1 cellular context compared by ENCODE assay signal in the genomic region with DNA sequence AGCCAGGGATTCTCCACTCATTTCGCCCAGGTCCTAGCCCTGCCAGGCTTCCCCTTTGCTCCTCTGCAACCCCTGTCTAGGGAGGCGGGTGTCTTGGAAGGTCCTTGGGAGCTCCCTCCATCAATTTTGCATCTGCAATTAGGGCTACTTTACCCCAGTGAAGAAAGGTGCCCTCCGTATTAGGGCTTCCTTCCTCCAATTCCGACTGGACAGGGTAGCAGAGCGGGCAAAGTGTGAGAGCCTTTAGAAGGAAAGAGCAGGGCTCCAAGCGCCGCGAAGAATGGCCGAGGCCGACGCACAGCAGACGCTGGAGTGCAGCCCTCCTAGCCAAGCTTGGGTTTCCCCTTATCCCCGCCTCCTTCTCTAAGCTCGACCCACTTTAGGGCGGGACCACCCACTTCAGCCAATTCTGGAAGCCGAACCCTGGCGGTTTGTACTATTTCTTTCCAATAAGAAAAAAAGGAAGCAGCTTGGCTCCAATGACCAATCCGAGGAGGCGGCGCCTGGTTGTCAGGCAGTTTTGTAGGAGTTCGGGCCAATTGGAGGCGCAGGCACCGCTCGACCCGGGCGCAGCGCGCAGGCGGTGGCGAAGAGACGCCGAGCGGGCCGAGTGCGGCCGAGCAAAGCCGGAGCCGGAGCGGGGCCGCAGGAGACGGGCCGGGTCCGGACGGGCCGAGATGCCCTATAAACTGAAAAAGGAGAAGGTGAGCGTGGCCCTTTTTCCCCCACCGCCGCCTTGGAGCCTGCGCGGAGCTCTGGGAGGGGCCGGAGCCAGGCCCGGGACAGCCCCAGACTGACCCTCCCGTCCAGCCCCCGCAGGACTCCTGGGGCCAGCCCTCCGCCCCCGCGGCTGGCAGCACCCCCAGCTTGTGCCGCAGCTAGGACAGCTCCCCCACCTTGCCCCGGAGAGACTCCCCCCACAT.
TF ChIP-seq lines count a peak whose summit lies in the region.

A gene (plus strand): TSS at position 570 of the 923 bp plus-strand sequence. CDS start 108 bp downstream, at position 678.

TF ChIP-seq in K562, 482 proteins besides CTCF, POLR2A, EP300 and RAD21 (continued from another document and continues in another):
- TF ChIP-seq, protein P1, sequence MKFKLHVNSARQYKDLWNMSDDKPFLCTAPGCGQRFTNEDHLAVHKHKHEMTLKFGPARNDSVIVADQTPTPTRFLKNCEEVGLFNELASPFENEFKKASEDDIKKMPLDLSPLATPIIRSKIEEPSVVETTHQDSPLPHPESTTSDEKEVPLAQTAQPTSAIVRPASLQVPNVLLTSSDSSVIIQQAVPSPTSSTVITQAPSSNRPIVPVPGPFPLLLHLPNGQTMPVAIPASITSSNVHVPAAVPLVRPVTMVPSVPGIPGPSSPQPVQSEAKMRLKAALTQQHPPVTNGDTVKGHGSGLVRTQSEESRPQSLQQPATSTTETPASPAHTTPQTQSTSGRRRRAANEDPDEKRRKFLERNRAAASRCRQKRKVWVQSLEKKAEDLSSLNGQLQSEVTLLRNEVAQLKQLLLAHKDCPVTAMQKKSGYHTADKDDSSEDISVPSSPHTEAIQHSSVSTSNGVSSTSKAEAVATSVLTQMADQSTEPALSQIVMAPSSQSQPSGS (CRISPR knock-in tag; IDR thresholded peaks at IDR 0.05) = no peak
- TF ChIP-seq ELF4 (CRISPR knock-in tag; IDR thresholded peaks at IDR 0.05) (no peak), XRCC5 (IDR thresholded peaks at IDR 0.05; ENCODE audit: low read depth, low read length) (no peak), E2F3 (CRISPR knock-in tag; IDR thresholded peaks at IDR 0.05) (no peak), ZNF134 (CRISPR knock-in tag; conservative IDR thresholded peaks at IDR 0.05) (no peak), SRSF7 (optimal IDR thresholded peaks at IDR 0.05; ENCODE audit: low read depth, low read length) (no peak), ZNF644 (tag; IDR thresholded peaks at IDR 0.05; ENCODE audit: low read depth) (no peak), NELFE (IDR thresholded peaks at IDR 0.05; ENCODE audit: insufficient read depth, insufficient read length) (no peak), ZNF766 (CRISPR knock-in tag; conservative IDR thresholded peaks at IDR 0.05) (no peak), NFYB (IDR thresholded peaks at IDR 0.05; ENCODE audit: extremely low read depth, insufficient read length) (peak; percentile 88), SOX6 (IDR thresholded peaks at IDR 0.05) (0 out of 2 replicates have a peak, but pooled peaks have one; percentile 13), TCF7 (IDR thresholded peaks at IDR 0.05; ENCODE audit: borderline replicate concordance) (no peak), ZNF764 (CRISPR knock-in tag; IDR thresholded peaks at IDR 0.05; ENCODE audit: low read depth) (no peak), KDM4B (IDR thresholded peaks at IDR 0.05; ENCODE audit: borderline replicate concordance in 2 of 2, low read depth in 1 of 2) (no peak), EWSR1 (IDR thresholded peaks at IDR 0.05; ENCODE audit: borderline replicate concordance, low read depth, partially characterized antibody) (no peak), CBX2 (IDR thresholded peaks at IDR 0.05; ENCODE audit: insufficient read depth, low read length, poor library complexity, severe bottlenecking) (no peak), ZBTB1 (CRISPR knock-in tag; IDR thresholded peaks at IDR 0.05; ENCODE audit: borderline replicate concordance, low read depth) (peak; percentile 1; the same call in 1 of the 2 replicates), ZNF253 (CRISPR knock-in tag; conservative IDR thresholded peaks at IDR 0.05) (0 out of 2 replicates have a peak, but pooled peaks have one; percentile 19), CBX1 (IDR thresholded peaks at IDR 0.05; ENCODE audit: low read depth) (no peak), ZNF124 (CRISPR knock-in tag; IDR thresholded peaks at IDR 0.05) (no peak), NR2C2 (CRISPR knock-in tag; IDR thresholded peaks at IDR 0.05) (0 out of 2 replicates have a peak, but pooled peaks have one; percentile 10), NR2C2 (tag; IDR thresholded peaks at IDR 0.05) (no peak), ZNF57 (CRISPR knock-in tag; IDR thresholded peaks at IDR 0.05) (no peak), C11orf30 (IDR thresholded peaks at IDR 0.05; ENCODE audit: low read depth) (no peak)
- TF ChIP-seq, protein P2, sequence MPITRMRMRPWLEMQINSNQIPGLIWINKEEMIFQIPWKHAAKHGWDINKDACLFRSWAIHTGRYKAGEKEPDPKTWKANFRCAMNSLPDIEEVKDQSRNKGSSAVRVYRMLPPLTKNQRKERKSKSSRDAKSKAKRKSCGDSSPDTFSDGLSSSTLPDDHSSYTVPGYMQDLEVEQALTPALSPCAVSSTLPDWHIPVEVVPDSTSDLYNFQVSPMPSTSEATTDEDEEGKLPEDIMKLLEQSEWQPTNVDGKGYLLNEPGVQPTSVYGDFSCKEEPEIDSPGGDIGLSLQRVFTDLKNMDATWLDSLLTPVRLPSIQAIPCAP (CRISPR knock-in tag; IDR thresholded peaks at IDR 0.05; ENCODE audit: borderline replicate concordance) = no peak
- TF ChIP-seq, protein P3, sequence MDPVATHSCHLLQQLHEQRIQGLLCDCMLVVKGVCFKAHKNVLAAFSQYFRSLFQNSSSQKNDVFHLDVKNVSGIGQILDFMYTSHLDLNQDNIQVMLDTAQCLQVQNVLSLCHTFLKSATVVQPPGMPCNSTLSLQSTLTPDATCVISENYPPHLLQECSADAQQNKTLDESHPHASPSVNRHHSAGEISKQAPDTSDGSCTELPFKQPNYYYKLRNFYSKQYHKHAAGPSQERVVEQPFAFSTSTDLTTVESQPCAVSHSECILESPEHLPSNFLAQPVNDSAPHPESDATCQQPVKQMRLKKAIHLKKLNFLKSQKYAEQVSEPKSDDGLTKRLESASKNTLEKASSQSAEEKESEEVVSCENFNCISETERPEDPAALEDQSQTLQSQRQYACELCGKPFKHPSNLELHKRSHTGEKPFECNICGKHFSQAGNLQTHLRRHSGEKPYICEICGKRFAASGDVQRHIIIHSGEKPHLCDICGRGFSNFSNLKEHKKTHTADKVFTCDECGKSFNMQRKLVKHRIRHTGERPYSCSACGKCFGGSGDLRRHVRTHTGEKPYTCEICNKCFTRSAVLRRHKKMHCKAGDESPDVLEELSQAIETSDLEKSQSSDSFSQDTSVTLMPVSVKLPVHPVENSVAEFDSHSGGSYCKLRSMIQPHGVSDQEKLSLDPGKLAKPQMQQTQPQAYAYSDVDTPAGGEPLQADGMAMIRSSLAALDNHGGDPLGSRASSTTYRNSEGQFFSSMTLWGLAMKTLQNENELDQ (CRISPR knock-in tag; IDR thresholded peaks at IDR 0.05; ENCODE audit: borderline replicate concordance) = no peak
- TF ChIP-seq, protein P4, sequence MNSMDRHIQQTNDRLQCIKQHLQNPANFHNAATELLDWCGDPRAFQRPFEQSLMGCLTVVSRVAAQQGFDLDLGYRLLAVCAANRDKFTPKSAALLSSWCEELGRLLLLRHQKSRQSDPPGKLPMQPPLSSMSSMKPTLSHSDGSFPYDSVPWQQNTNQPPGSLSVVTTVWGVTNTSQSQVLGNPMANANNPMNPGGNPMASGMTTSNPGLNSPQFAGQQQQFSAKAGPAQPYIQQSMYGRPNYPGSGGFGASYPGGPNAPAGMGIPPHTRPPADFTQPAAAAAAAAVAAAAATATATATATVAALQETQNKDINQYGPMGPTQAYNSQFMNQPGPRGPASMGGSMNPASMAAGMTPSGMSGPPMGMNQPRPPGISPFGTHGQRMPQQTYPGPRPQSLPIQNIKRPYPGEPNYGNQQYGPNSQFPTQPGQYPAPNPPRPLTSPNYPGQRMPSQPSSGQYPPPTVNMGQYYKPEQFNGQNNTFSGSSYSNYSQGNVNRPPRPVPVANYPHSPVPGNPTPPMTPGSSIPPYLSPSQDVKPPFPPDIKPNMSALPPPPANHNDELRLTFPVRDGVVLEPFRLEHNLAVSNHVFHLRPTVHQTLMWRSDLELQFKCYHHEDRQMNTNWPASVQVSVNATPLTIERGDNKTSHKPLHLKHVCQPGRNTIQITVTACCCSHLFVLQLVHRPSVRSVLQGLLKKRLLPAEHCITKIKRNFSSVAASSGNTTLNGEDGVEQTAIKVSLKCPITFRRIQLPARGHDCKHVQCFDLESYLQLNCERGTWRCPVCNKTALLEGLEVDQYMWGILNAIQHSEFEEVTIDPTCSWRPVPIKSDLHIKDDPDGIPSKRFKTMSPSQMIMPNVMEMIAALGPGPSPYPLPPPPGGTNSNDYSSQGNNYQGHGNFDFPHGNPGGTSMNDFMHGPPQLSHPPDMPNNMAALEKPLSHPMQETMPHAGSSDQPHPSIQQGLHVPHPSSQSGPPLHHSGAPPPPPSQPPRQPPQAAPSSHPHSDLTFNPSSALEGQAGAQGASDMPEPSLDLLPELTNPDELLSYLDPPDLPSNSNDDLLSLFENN (IDR thresholded peaks at IDR 0.05; ENCODE audit: low read depth in 2 of 2, low read length in 2 of 2) = no peak
- TF ChIP-seq, protein P5, sequence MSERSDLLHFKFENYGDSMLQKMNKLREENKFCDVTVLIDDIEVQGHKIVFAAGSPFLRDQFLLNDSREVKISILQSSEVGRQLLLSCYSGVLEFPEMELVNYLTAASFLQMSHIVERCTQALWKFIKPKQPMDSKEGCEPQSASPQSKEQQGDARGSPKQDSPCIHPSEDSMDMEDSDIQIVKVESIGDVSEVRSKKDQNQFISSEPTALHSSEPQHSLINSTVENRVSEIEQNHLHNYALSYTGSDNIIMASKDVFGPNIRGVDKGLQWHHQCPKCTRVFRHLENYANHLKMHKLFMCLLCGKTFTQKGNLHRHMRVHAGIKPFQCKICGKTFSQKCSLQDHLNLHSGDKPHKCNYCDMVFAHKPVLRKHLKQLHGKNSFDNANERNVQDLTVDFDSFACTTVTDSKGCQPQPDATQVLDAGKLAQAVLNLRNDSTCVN (CRISPR knock-in tag; IDR thresholded peaks at IDR 0.05) = no peak
- TF ChIP-seq, protein P6, sequence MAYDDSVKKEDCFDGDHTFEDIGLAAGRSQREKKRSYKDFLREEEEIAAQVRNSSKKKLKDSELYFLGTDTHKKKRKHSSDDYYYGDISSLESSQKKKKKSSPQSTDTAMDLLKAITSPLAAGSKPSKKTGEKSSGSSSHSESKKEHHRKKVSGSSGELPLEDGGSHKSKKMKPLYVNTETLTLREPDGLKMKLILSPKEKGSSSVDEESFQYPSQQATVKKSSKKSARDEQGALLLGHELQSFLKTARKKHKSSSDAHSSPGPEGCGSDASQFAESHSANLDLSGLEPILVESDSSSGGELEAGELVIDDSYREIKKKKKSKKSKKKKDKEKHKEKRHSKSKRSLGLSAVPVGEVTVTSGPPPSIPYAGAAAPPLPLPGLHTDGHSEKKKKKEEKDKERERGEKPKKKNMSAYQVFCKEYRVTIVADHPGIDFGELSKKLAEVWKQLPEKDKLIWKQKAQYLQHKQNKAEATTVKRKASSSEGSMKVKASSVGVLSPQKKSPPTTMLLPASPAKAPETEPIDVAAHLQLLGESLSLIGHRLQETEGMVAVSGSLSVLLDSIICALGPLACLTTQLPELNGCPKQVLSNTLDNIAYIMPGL (CRISPR knock-in tag; IDR thresholded peaks at IDR 0.05) = peak; percentile 28; the same call in 1 of the 2 replicates
- TF ChIP-seq, protein P7, sequence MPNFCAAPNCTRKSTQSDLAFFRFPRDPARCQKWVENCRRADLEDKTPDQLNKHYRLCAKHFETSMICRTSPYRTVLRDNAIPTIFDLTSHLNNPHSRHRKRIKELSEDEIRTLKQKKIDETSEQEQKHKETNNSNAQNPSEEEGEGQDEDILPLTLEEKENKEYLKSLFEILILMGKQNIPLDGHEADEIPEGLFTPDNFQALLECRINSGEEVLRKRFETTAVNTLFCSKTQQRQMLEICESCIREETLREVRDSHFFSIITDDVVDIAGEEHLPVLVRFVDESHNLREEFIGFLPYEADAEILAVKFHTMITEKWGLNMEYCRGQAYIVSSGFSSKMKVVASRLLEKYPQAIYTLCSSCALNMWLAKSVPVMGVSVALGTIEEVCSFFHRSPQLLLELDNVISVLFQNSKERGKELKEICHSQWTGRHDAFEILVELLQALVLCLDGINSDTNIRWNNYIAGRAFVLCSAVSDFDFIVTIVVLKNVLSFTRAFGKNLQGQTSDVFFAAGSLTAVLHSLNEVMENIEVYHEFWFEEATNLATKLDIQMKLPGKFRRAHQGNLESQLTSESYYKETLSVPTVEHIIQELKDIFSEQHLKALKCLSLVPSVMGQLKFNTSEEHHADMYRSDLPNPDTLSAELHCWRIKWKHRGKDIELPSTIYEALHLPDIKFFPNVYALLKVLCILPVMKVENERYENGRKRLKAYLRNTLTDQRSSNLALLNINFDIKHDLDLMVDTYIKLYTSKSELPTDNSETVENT (CRISPR knock-in tag; IDR thresholded peaks at IDR 0.05) = no peak
- TF ChIP-seq, protein P8, sequence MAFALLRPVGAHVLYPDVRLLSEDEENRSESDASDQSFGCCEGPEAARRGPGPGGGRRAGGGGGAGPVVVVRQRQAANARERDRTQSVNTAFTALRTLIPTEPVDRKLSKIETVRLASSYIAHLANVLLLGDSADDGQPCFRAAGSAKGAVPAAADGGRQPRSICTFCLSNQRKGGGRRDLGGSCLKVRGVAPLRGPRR (CRISPR knock-in tag; IDR thresholded peaks at IDR 0.05) = no peak
- TF ChIP-seq, protein P9, sequence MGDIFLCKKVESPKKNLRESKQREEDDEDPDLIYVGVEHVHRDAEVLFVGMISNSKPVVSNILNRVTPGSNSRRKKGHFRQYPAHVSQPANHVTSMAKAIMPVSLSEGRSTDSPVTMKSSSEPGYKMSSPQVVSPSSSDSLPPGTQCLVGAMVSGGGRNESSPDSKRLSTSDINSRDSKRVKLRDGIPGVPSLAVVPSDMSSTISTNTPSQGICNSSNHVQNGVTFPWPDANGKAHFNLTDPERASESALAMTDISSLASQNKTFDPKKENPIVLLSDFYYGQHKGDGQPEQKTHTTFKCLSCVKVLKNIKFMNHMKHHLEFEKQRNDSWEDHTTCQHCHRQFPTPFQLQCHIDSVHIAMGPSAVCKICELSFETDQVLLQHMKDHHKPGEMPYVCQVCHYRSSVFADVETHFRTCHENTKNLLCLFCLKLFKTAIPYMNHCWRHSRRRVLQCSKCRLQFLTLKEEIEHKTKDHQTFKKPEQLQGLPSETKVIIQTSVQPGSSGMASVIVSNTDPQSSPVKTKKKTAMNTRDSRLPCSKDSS (IDR thresholded peaks at IDR 0.05; ENCODE audit: low read depth, partially characterized antibody) = no peak
- TF ChIP-seq, protein P10, sequence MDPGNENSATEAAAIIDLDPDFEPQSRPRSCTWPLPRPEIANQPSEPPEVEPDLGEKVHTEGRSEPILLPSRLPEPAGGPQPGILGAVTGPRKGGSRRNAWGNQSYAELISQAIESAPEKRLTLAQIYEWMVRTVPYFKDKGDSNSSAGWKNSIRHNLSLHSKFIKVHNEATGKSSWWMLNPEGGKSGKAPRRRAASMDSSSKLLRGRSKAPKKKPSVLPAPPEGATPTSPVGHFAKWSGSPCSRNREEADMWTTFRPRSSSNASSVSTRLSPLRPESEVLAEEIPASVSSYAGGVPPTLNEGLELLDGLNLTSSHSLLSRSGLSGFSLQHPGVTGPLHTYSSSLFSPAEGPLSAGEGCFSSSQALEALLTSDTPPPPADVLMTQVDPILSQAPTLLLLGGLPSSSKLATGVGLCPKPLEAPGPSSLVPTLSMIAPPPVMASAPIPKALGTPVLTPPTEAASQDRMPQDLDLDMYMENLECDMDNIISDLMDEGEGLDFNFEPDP (CRISPR knock-in tag; IDR thresholded peaks at IDR 0.05) = no peak
